ENCODE assay signal across 2 cellular contexts in genomic region chr9:115944166-115944948, GRCh38.
A peak's percentile ranks its signal among the peaks of the same experiment; 100 is the strongest.
TF ChIP-seq lines count a peak whose summit lies in the region.

No MANE protein-coding gene starts in this region.

TF ChIP-seq in A549, 52 proteins besides CTCF, POLR2A, EP300 and RAD21 (continued from another document and continues in another):
- TF ChIP-seq, protein P1, sequence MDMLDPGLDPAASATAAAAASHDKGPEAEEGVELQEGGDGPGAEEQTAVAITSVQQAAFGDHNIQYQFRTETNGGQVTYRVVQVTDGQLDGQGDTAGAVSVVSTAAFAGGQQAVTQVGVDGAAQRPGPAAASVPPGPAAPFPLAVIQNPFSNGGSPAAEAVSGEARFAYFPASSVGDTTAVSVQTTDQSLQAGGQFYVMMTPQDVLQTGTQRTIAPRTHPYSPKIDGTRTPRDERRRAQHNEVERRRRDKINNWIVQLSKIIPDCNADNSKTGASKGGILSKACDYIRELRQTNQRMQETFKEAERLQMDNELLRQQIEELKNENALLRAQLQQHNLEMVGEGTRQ (IDR thresholded peaks at IDR 0.05): peak; percentile 40; the same call in 1 of the 2 replicates
- TF ChIP-seq HES2 (IDR thresholded peaks at IDR 0.05): peak; percentile 99
- TF ChIP-seq PBX3 (IDR thresholded peaks at IDR 0.05): peak; percentile 90; the same call in 1 of the 2 replicates
- TF ChIP-seq, protein P2, sequence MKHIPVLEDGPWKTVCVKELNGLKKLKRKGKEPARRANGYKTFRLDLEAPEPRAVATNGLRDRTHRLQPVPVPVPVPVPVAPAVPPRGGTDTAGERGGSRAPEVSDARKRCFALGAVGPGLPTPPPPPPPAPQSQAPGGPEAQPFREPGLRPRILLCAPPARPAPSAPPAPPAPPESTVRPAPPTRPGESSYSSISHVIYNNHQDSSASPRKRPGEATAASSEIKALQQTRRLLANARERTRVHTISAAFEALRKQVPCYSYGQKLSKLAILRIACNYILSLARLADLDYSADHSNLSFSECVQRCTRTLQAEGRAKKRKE (CRISPR knock-in tag; IDR thresholded peaks at IDR 0.05; ENCODE audit: low read depth): no peak; the same call in 1 of the 2 replicates
- TF ChIP-seq HEYL (CRISPR knock-in tag; IDR thresholded peaks at IDR 0.05): peak; percentile 54; the same call in 1 of the 2 replicates
- TF ChIP-seq, protein P3, sequence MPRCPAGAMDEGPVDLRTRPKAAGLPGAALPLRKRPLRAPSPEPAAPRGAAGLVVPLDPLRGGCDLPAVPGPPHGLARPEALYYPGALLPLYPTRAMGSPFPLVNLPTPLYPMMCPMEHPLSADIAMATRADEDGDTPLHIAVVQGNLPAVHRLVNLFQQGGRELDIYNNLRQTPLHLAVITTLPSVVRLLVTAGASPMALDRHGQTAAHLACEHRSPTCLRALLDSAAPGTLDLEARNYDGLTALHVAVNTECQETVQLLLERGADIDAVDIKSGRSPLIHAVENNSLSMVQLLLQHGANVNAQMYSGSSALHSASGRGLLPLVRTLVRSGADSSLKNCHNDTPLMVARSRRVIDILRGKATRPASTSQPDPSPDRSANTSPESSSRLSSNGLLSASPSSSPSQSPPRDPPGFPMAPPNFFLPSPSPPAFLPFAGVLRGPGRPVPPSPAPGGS (IDR thresholded peaks at IDR 0.05): peak; percentile 99
- TF ChIP-seq TP53 (CRISPR knock-in tag; IDR thresholded peaks at IDR 0.05): peak; percentile 100
- no peak for TF ChIP-seq E2F6 (IDR thresholded peaks at IDR 0.05; ENCODE audit: borderline replicate concordance, low read depth)
- TF ChIP-seq CEBPB (IDR thresholded peaks at IDR 0.05): peak; percentile 99 to 100
- TF ChIP-seq JUNB (IDR thresholded peaks at IDR 0.05): peak; percentile 98
- no peak for TF ChIP-seq HMGXB4 (CRISPR knock-in tag; IDR thresholded peaks at IDR 0.05; ENCODE audit: borderline replicate concordance)
- no peak for TF ChIP-seq NFE2L2 (conservative IDR thresholded peaks at IDR 0.05; ENCODE audit: low read length)
- peak; percentile 48; the same call in 1 of the 2 replicates for TF ChIP-seq FOXS1 (CRISPR knock-in tag; IDR thresholded peaks at IDR 0.05)
- 0 out of 2 replicates have a peak, but pooled peaks have one; percentile 12 for TF ChIP-seq BHLHE40 (IDR thresholded peaks at IDR 0.05; ENCODE audit: low read depth, low read length)
- TF ChIP-seq FOSL2 (IDR thresholded peaks at IDR 0.05): peak; percentile 89
- peak; percentile 91 for TF ChIP-seq FOSL2 (CRISPR knock-in tag; IDR thresholded peaks at IDR 0.05)
- peak; percentile 90 for TF ChIP-seq HOXB5 (CRISPR knock-in tag; IDR thresholded peaks at IDR 0.05)
- peak; percentile 99 for TF ChIP-seq MAX (IDR thresholded peaks at IDR 0.05)
- TF ChIP-seq SMC3 (IDR thresholded peaks at IDR 0.05): peak; percentile 86
- peak; percentile 94 for TF ChIP-seq MYC (IDR thresholded peaks at IDR 0.05; ENCODE audit: borderline replicate concordance, low read length)
- TF ChIP-seq JUN (IDR thresholded peaks at IDR 0.05): peak; percentile 100
- peak; percentile 95 for TF ChIP-seq RARB (CRISPR knock-in tag; IDR thresholded peaks at IDR 0.05)
- TF ChIP-seq NR3C1 (IDR thresholded peaks at IDR 0.05): 0 out of 3 replicates have a peak, but pooled peaks have one; percentile 90
- no peak for TF ChIP-seq ELK1 (IDR thresholded peaks at IDR 0.05; ENCODE audit: low read depth, low read length)
- TF ChIP-seq FOSB (CRISPR knock-in tag; IDR thresholded peaks at IDR 0.05): no peak

TF ChIP-seq in IMR-90, 13 proteins besides CTCF, POLR2A, EP300 and RAD21 (continued from another document):
- TF ChIP-seq, protein P1 (IDR thresholded peaks at IDR 0.05; ENCODE audit: low read depth, low read length): peak; percentile 64; the same call in 1 of the 2 replicates
- TF ChIP-seq MXI1 (IDR thresholded peaks at IDR 0.05; ENCODE audit: borderline replicate concordance, low read depth, low read length): no peak; the same call in 1 of the 2 replicates
- TF ChIP-seq CEBPB (IDR thresholded peaks at IDR 0.05; ENCODE audit: low read depth, low read length): peak; percentile 99
- peak; percentile 9 for TF ChIP-seq RCOR1 (IDR thresholded peaks at IDR 0.05; ENCODE audit: insufficient replicate concordance, low read length)
- peak; percentile 80 for TF ChIP-seq FOS (IDR thresholded peaks at IDR 0.05; ENCODE audit: low read depth, low read length)
- TF ChIP-seq CHD1 (IDR thresholded peaks at IDR 0.05; ENCODE audit: low read depth, low read length): no peak
- 0 out of 2 replicates have a peak, but pooled peaks have one; percentile 18 for TF ChIP-seq MAFK (IDR thresholded peaks at IDR 0.05; ENCODE audit: low read depth, low read length)
- 0 out of 2 replicates have a peak, but pooled peaks have one; percentile 52 for TF ChIP-seq BHLHE40 (IDR thresholded peaks at IDR 0.05; ENCODE audit: low read depth, low read length)
- peak; percentile 80 for TF ChIP-seq MAZ (IDR thresholded peaks at IDR 0.05; ENCODE audit: borderline replicate concordance, low read depth, low read length)
